ENCODE assay signal across 21 cellular contexts in genomic region chr3:187957209-187957981, GRCh38.
A peak's percentile ranks its signal among the peaks of the same experiment; 100 is the strongest.
DNase-seq lines count a peak whose midpoint lies in the region; ATAC-seq and TF ChIP-seq lines count a peak whose summit lies in the region.
"Had no signal": no experiment of that assay in that cellular context is flagged by ENCODE, and none has a peak within 500 bp of the region (broad histone marks: within the 10 kb centered on the region; RNA-seq: fewer than 3 reads in every experiment).

No MANE protein-coding gene starts in this region.

- peak overlapping the region in 5 of 11 experiments; percentile 62 to 73 (median 71); a peak in 9 of 22 replicates for H3K9ac ChIP-seq in BLaER1 treated with 17β-estradiol and CSF1 and Interleukin-3, amounts not matched to agents 10 nM and 100 nM

- no peaks in the 10 kb centered on the region for H3K36me3 ChIP-seq in BLaER1 treated with 17β-estradiol and CSF1 and Interleukin-3, amounts not matched to agents 10 nM and 100 nM
- H3K36me3 ChIP-seq in KOPT-K1 (ENCODE audit: insufficient read depth, low read length) = no peaks in the 10 kb centered on the region
- no peaks in the 10 kb centered on the region for H3K36me3 ChIP-seq in psoas muscle (ENCODE audit: insufficient read depth in 1 of 2, low read depth in 1 of 2)
- H3K36me3 ChIP-seq: brain microvascular endothelial cell, lower lobe of right lung, prostate gland, SJCRH30 had no signal

- peak; percentile 39 for DNase-seq in choroid plexus epithelial cell (ENCODE audit: low read depth)
- peak in 1 of 2 donors; percentile 67 for DNase-seq in psoas muscle
- DNase-seq in KBM-7 = no peak
- no peak for DNase-seq in AML-193 (lab: John Stamatoyannopoulos, UW)
- DNase-seq in T-helper 1 cell = no peak
- no peak for DNase-seq in activated CD4-positive, CD25-positive, alpha-beta regulatory T cell (lab: John Stamatoyannopoulos, UW)
- DNase-seq: activated naive CD4-positive, alpha-beta T cell treated with anti-CD3 and anti-CD28 coated beads, Interleukin-2, amount 50 U/mL, for 16 hours; activated T-cell treated with anti-CD3 and anti-CD28 coated beads for 4 hours; brain microvascular endothelial cell; dermis blood vessel endothelial cell; foreskin melanocyte; GF-D8; lower lobe of right lung; NCI-H2029 treated with DMSO at 0.1 percent for 48 hours; NCI-H524 treated with DMSO at 0.1 percent for 48 hours; nephron progenitor cell; SJCRH30 had no signal

- intact Hi-C loops in psoas muscle (cut with DNase I) = loop anchor here in 1 of 2 donors (2.0 kb wide), 1 partner anchor 207 kb away; no protein-coding TSS in a partner anchor

- H4K20me1 ChIP-seq in BLaER1 treated with 17β-estradiol and CSF1 and Interleukin-3, amounts not matched to agents 10 nM and 100 nM = no peaks in the 10 kb centered on the region

- H3K9me3 ChIP-seq in BLaER1 treated with 17β-estradiol and CSF1 and Interleukin-3, amounts not matched to agents 10 nM and 100 nM (replicated peaks in 1 of 11) = peaks cover 0 to 9% (median 0%) of the 10 kb centered on the region in 11 experiments; a peak in 2 of 22 replicates
- no peaks in the 10 kb centered on the region for H3K9me3 ChIP-seq in KOPT-K1 (ENCODE audit: insufficient read depth, low read length, poor library complexity, severe bottlenecking)
- H3K9me3 ChIP-seq in psoas muscle = no peaks in the 10 kb centered on the region
- H3K9me3 ChIP-seq: lower lobe of right lung, prostate gland, SJCRH30 had no signal

- no peaks in the 10 kb centered on the region for H3K27me3 ChIP-seq in BLaER1 treated with 17β-estradiol and CSF1 and Interleukin-3, amounts not matched to agents 10 nM and 100 nM
- no peaks in the 10 kb centered on the region for H3K27me3 ChIP-seq in psoas muscle (ENCODE audit: insufficient read depth in 3 of 3, low read length in 2 of 3)
- H3K27me3 ChIP-seq: brain microvascular endothelial cell, SJCRH30 had no signal

- H3K27ac ChIP-seq in BLaER1 treated with 17β-estradiol and CSF1 and Interleukin-3, amounts not matched to agents 10 nM and 100 nM = peak overlapping the region in 9 of 11 experiments; percentile 23 to 98 (median 80); a peak in 17 of 22 replicates
- H3K27ac ChIP-seq in KOPT-K1 (ENCODE audit: low read depth, low read length, poor library complexity, severe bottlenecking) (peak overlapping the region; percentile 79), psoas muscle (peak overlapping the region; percentile 93)
- H3K27ac ChIP-seq: brain microvascular endothelial cell, epithelial cell of prostate, lower lobe of right lung, prostate gland, SJCRH30 had no signal

- peak overlapping the region; percentile 68 to 90 (median 77) for H3K4me2 ChIP-seq in BLaER1 treated with 17β-estradiol and CSF1 and Interleukin-3, amounts not matched to agents 10 nM and 100 nM

- peaks cover 66 to 100% (median 97%) of the 10 kb centered on the region in 10 experiments for H3K4me1 ChIP-seq in BLaER1 treated with 17β-estradiol and CSF1 and Interleukin-3, amounts not matched to agents 10 nM and 100 nM
- peaks cover 48% of the 10 kb centered on the region for H3K4me1 ChIP-seq in psoas muscle
- H3K4me1 ChIP-seq: prostate gland, SJCRH30 had no signal

- in situ Hi-C loops in KBM-7 (cut with MboI; ENCODE audit: low pct_unique_long_range_greater_than_20kb, low sequenced_read_pairs) = no loop called here

- peak; percentile 71 to 87 (median 82) for ATAC-seq in psoas muscle
- ATAC-seq: lower lobe of right lung had no signal

- peak overlapping the region in 1 of 10 experiments; percentile 4; a peak in 1 of 20 replicates for H3K4me3 ChIP-seq in BLaER1 treated with 17β-estradiol and CSF1 and Interleukin-3, amounts not matched to agents 10 nM and 100 nM
- H3K4me3 ChIP-seq in choroid plexus epithelial cell (ENCODE audit: low read depth, low read length) = no peak overlapping the region
- H3K4me3 ChIP-seq in psoas muscle = no peak overlapping the region
- H3K4me3 ChIP-seq: lower lobe of right lung, prostate gland, SJCRH30 had no signal

- WGBS in psoas muscle, 3 donors = 29 to 55% (median 36%) methylated on average over 4 of the region's 4 CpGs

- TF ChIP-seq CTCF in choroid plexus epithelial cell (conservative IDR thresholded peaks at IDR 0.05; ENCODE audit: low read depth, low read length) = no peak
- TF ChIP-seq CTCF in psoas muscle (IDR thresholded peaks at IDR 0.05) = no peak
